In the genomic region with DNA sequence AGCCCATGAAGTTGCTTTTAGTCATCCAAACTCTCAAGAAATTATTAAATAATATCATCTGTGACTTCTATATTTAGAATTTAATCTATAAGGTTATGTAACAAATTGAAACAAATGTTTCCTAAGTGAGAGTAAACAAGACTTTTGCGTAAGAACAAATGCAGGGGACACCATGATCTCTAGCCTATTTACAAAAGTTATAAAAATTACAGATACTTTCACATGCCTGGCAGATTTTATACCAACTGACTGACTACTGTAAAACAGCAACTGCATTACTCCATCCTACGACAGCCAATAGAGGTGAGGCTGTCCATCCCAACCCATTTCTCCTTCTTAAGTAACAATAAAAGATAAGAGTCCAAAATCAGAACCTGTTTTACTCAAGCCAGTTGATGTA, we compare ENCODE assay signal across 26 cellular contexts. TPM values are rescaled to one million over a fixed set of nuclear protein-coding genes. Genes with fewer than 3 reads are reported as not detected.
"Had no signal": no experiment of that assay in that cellular context is flagged by ENCODE, and none has a peak within 500 bp of the region (broad histone marks: within the 10 kb centered on the region; RNA-seq: fewer than 3 reads in every experiment).

No MANE protein-coding gene starts in this region.

- H3K36me3 ChIP-seq: esophagus muscularis mucosa, gastroesophageal sphincter, heart left ventricle, left lung, lower lobe of right lung had no signal

- DNase-seq: dermis blood vessel endothelial cell; dorsolateral prefrontal cortex; effector CD4-positive, alpha-beta T cell; effector memory CD4-positive, alpha-beta T cell; foreskin keratinocyte; heart left ventricle; hypothalamus; immature natural killer cell; islet precursor cell; left cardiac atrium; left lung; left ventricle myocardium superior; lower lobe of right lung; mesenchymal stem cell; mucosa of descending colon; naive B cell had no signal

- ATAC-seq: foreskin keratinocyte, gastroesophageal sphincter, heart left ventricle, left lung, left ventricle myocardium superior, lower lobe of right lung, mucosa of descending colon had no signal

- H3K4me2 ChIP-seq: hepatocyte had no signal

- H2AFZ ChIP-seq: hepatocyte had no signal

- H3K4me1 ChIP-seq: esophagus muscularis mucosa, foreskin keratinocyte, gastroesophageal sphincter, heart left ventricle, left lung, lower lobe of right lung had no signal

- H3K79me2 ChIP-seq: hepatocyte had no signal

- H3K27me3 ChIP-seq: dorsolateral prefrontal cortex, esophagus muscularis mucosa, foreskin keratinocyte, gastroesophageal sphincter, heart left ventricle, hepatocyte, left lung had no signal

- H3K27ac ChIP-seq: coronary artery, dorsolateral prefrontal cortex, esophagus muscularis mucosa, foreskin keratinocyte, gastroesophageal sphincter, heart left ventricle, hepatocyte, left lung, lower lobe of right lung had no signal

- H3K9me3 ChIP-seq: lower lobe of right lung had no signal

- FAIRE-seq: colon, endothelial cell of umbilical vein, frontal cortex had no signal

- H3K4me3 ChIP-seq: coronary artery, dorsolateral prefrontal cortex, esophagus muscularis mucosa, gastroesophageal sphincter, heart left ventricle, hepatocyte, left lung, lower lobe of right lung, mucosa of descending colon had no signal

RNA-seq across cellular contexts. Expression of a gene that starts 20.4 kb away (rescaled TPM):
- total RNA-seq: epithelial cell of proximal tubule, kidney epithelial cell, lung microvascular endothelial cell had no signal
- polyA plus RNA-seq: immature natural killer cell had no signal
